7 cellular contexts compared by ENCODE assay signal in the genomic region with DNA sequence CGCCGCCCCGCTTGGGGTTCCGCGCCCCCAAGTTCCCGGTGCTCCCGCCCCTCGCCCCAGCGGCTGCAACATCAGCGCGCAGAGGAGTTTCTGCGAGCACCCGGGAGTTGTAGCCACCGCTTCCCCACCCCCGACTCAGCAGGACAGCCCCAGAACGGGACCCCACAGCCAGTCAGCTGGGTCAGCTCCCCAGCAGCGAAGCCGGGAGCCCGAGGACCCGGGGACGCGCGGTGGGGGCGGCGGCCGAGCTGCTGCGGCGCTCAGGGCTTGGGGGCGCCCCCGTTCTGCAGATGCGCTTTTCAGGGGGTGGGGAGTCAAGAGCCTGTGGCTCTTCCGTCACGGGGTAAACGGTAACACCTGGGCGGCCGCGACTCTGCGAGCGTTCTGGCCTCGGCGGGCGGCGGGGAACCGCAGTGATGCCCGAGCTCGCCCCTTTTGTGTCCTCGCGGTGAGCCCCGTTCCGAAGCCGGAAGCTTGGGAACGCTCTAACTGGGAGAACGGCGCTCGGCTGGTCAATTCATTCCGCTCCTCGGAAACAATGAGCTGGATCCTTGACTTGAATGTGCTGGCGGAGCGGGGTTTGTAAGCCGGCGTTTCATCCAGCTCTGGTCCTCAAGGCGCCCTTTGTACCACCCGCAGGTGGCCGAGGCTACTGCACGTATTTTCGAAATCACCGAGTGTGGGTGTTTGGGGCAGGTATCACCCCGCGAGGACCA. TPM values are rescaled to one million over a fixed set of nuclear protein-coding genes. Genes with fewer than 3 reads are reported as not detected.
DNase-seq lines count a peak whose midpoint lies in the region; ATAC-seq, FAIRE-seq and TF ChIP-seq lines count a peak whose summit lies in the region.

No MANE protein-coding gene starts in this region.

- H3K27ac ChIP-seq in caudate nucleus (ENCODE audit: low read depth, low read length), result peak overlapping the region; percentile 36
- H3K27ac ChIP-seq in kidney (ENCODE audit: low read depth in 2 of 2, low read length in 2 of 2), result peak overlapping the region; percentile 63 to 85

- intact Hi-C loops in kidney (cut with DNase I), result no loop called here

- H3K9me3 ChIP-seq in kidney (ENCODE audit: control insufficient read depth in 1 of 2, low read length in 2 of 2), result no peaks in the 10 kb centered on the region

- no peak for TF ChIP-seq CTCF in WI38 (IDR thresholded peaks at IDR 0.05; ENCODE audit: low read depth, low read length)
- peak; percentile 42 for TF ChIP-seq CTCF in kidney (IDR thresholded peaks at IDR 0.05; ENCODE audit: borderline replicate concordance, extremely low read depth, insufficient read depth)

- peak; percentile 72 for ATAC-seq in HG02610 (IDR thresholded peaks at IDR 0.05; ENCODE audit: unreplicated experiment)

- DNase-seq in GM12892 (ENCODE audit: insufficient read length), result peak; percentile 60
- peak; percentile 88 for DNase-seq in NCI-H1105 treated with DMSO at 0.1 percent for 48 hours (lab: John Stamatoyannopoulos, UW)
- DNase-seq in caudate nucleus (lab: John Stamatoyannopoulos, UW), result peak in 25 of 61 donors; percentile 5 to 76 (median 38)
- DNase-seq in kidney, result peak; percentile 90
- DNase-seq in stimulated activated CD4-positive, alpha-beta T cell treated with anti-CD3 and anti-CD28 coated beads, Interleukin-15, amount 100 ng/mL, for 24 hours, result peak; percentile 81

- no peak for FAIRE-seq in GM12892 (lab: Jason Lieb, UNC)
- FAIRE-seq in kidney (lab: Jason Lieb, UNC), result no peak

- H3K4me1 ChIP-seq in kidney (ENCODE audit: control insufficient read depth in 1 of 2, insufficient read depth in 1 of 2, low read depth in 1 of 2, low read length in 2 of 2), result peaks cover 0 to 4% of the 10 kb centered on the region in 2 donors

- TF ChIP-seq POLR2A in GM12892 (IDR thresholded peaks at IDR 0.05; ENCODE audit: low read depth, low read length), result no peak

- H3K4me3 ChIP-seq in WI38 (ENCODE audit: low read depth, low read length), result peak overlapping the region; percentile 42
- H3K4me3 ChIP-seq in kidney (ENCODE audit: low read length in 2 of 2), result peak overlapping the region; percentile 47 to 74

- peak overlapping the region in 1 of 2 donors; percentile 61 for H3K9ac ChIP-seq in kidney (ENCODE audit: low read length in 2 of 2)

- no peaks in the 10 kb centered on the region for H3K36me3 ChIP-seq in kidney (ENCODE audit: control insufficient read depth in 1 of 2, insufficient read depth in 2 of 2, low read length in 2 of 2)

RNA-seq across cellular contexts. Expression of a gene that starts 0.8 kb away (rescaled TPM):
- polyA plus RNA-seq in GM12892 (2012; ENCODE audit: missing spikeins), result 3.3 TPM
- 58.7 TPM for total RNA-seq in kidney
- 2.8 TPM for polyA plus RNA-seq in kidney (ENCODE audit: insufficient read depth, low read depth, low replicate concordance)
